Comparison of ENCODE assay signal across 1 cellular context in the genomic region with DNA sequence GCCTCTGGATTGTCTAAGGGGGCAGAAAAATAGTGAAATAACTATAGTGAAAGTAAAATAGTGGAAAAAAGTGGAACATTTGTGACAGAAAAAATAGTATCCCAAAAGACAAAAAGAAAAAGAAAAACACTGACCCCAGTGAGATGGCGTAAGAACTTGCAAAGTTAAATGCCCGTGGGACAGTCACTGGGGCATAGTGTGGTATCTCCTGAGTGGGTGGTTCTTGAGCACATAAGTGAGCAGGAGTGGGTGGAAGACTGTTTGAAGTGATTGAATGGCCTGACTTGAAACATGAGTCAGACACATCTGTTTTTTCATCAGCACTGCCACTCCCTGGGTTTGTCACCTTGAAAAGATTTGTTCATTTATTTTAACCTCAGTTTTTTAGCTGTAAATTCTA.
TF ChIP-seq lines count a peak whose summit lies in the region.

No MANE protein-coding gene starts in this region.

TF ChIP-seq in SK-N-SH treated with all-trans-retinoic acid at 6 μM for 48 hours, 23 proteins besides CTCF, POLR2A, EP300 and RAD21 (continued from another document):
- TF ChIP-seq, protein P1, sequence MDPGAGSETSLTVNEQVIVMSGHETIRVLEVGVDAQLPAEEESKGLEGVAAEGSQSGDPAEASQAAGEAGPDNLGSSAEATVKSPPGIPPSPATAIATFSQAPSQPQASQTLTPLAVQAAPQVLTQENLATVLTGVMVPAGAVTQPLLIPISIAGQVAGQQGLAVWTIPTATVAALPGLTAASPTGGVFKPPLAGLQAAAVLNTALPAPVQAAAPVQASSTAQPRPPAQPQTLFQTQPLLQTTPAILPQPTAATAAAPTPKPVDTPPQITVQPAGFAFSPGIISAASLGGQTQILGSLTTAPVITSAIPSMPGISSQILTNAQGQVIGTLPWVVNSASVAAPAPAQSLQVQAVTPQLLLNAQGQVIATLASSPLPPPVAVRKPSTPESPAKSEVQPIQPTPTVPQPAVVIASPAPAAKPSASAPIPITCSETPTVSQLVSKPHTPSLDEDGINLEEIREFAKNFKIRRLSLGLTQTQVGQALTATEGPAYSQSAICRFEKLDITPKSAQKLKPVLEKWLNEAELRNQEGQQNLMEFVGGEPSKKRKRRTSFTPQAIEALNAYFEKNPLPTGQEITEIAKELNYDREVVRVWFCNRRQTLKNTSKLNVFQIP (CRISPR knock-in tag; IDR thresholded peaks at IDR 0.05; ENCODE audit: borderline replicate concordance, low read depth), result no peak
- no peak for TF ChIP-seq ARNTL (CRISPR knock-in tag; IDR thresholded peaks at IDR 0.05; ENCODE audit: borderline replicate concordance, low read depth)
